In the genomic region with DNA sequence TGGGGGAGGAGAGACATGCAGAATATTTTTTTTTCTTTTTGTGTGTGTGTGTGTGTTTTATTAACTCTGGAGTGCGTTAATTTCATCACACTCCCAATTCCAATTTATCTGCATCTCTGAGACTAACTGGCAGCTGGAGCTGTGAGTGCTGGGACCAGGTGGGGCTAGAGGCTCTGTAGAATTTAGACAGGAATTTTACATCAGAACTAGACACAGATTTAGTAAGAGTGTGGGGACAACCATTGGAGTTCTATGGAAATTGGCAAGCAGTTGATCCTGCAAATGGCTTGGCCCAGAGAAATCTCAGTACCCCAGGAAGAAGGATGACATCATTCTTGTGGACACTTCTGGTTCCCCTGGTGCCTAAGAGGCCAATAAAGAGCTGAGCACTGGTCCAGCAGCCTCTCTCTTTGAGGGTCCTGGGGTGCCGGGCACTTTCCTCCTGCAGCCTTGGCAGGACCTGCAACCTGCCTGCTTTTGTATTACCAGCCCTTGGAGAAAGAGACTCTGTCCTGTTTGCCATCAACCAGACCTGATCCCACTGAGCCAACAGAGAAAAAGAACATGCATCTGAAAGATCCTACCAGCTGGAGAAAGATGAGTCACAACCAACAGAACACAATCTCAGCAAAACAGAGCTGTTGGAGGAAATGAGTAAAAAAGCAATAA, we compare ENCODE assay signal across 12 cellular contexts.
DNase-seq lines count a peak whose midpoint lies in the region; ATAC-seq and TF ChIP-seq lines count a peak whose summit lies in the region.
"Had no signal": no experiment of that assay in that cellular context is flagged by ENCODE, and none has a peak within 500 bp of the region (broad histone marks: within the 10 kb centered on the region; RNA-seq: fewer than 3 reads in every experiment).

No MANE protein-coding gene starts in this region.

- H3K36me3 Mint-ChIP-seq in natural killer cell (no peaks in the 10 kb centered on the region), Calu3 (ENCODE audit: insufficient read depth, unreplicated experiment) (no peaks in the 10 kb centered on the region)
- H3K36me3 Mint-ChIP-seq: type B pancreatic cell had no signal

- H3K4me3 ChIP-seq in AG04450 (ENCODE audit: low read depth, low read length) (no peak overlapping the region), HUES6 (ENCODE audit: low read depth, low read length) (no peak overlapping the region)
- H3K4me3 ChIP-seq: gastroesophageal sphincter had no signal

- CTCF ChIA-PET in AG04450 (lab: Charles Lee): interaction anchor here (0.6 kb wide), 1 partner anchor 251 kb away, joined by 3 read pairs; no protein-coding TSS in a partner anchor
- CTCF ChIA-PET in Calu3 (lab: Charles Lee): no interaction called here

- peaks cover 0 to 5% of the 10 kb centered on the region in 2 donors for H3K4me1 Mint-ChIP-seq in natural killer cell
- no peaks in the 10 kb centered on the region for H3K4me1 Mint-ChIP-seq in Calu3 (ENCODE audit: low read depth, unreplicated experiment)

- POLR2A ChIA-PET in AG04450 (lab: Yijun Ruan, JAX): interaction anchor here (0.5 kb wide), 1 partner anchor 70 kb away, joined by 7 read pairs; no protein-coding TSS in a partner anchor

- H3K27me3 Mint-ChIP-seq in natural killer cell (ENCODE audit: low read depth in 2 of 2): peaks cover 0 to 6% of the 10 kb centered on the region in 2 donors
- no peaks in the 10 kb centered on the region for H3K27me3 Mint-ChIP-seq in Calu3 (ENCODE audit: unreplicated experiment)
- H3K27me3 Mint-ChIP-seq: type B pancreatic cell had no signal

- DNase-seq in AG04450 (ENCODE audit: low read depth, low spot score): peak; percentile 33
- peak; percentile 46 for DNase-seq in brain pericyte (ENCODE audit: low read depth, low spot score)
- peak; percentile 41 for DNase-seq in iPS DF 4.7 (ENCODE audit: extremely low read depth, low spot score)
- DNase-seq in natural killer cell: no peak
- no peak for DNase-seq in Calu3
- no peak for DNase-seq in NCI-H774 (lab: John Stamatoyannopoulos, UW)
- DNase-seq: GF-D8, Karpas-422 had no signal

- no peaks in the 10 kb centered on the region for H3K36me3 ChIP-seq in HUES6 (ENCODE audit: control insufficient read depth, insufficient read depth, low read length)
- H3K36me3 ChIP-seq: gastroesophageal sphincter had no signal

- H3K4me3 Mint-ChIP-seq in natural killer cell (no peak overlapping the region), Calu3 (ENCODE audit: low read depth, unreplicated experiment) (no peak overlapping the region)
- H3K4me3 Mint-ChIP-seq: type B pancreatic cell had no signal

- no peak for ATAC-seq in natural killer cell
- ATAC-seq in GM19324 (IDR thresholded peaks at IDR 0.05; ENCODE audit: low FRiP score, unreplicated experiment): no peak
- ATAC-seq: gastroesophageal sphincter had no signal

- BruUV-seq in Calu3 (replicated peaks; lab: Mats Ljungman, UMichigan): no TSS peak

- no peak overlapping the region for H3K27ac ChIP-seq in AG04450 (ENCODE audit: low read depth, low read length)
- H3K27ac ChIP-seq in HUES6 (ENCODE audit: low read depth, low read length): 0 out of 2 replicates have a peak overlapping the region, but pooled peaks have one; percentile 13

- H3K4me1 ChIP-seq in HUES6 (ENCODE audit: control insufficient read depth, insufficient read depth, low read length): peaks cover 24% of the 10 kb centered on the region

- H3K27ac Mint-ChIP-seq in natural killer cell (no peak overlapping the region), Calu3 (ENCODE audit: unreplicated experiment) (no peak overlapping the region)
- H3K27ac Mint-ChIP-seq: type B pancreatic cell had no signal

- TF ChIP-seq CTCF in AG04450 (IDR thresholded peaks at IDR 0.05; ENCODE audit: low read depth, low read length) (no peak), natural killer cell (IDR thresholded peaks at IDR 0.05) (no peak), Calu3 (IDR thresholded peaks at IDR 0.05; ENCODE audit: unreplicated experiment) (no peak)

- H3K9me3 ChIP-seq in AG04450 (ENCODE audit: control insufficient read depth, insufficient read depth, low read length) (no peaks in the 10 kb centered on the region), HUES6 (ENCODE audit: control insufficient read depth, insufficient read depth, low read depth, low read length) (peaks cover 11% of the 10 kb centered on the region; the same call in 1 of the 2 replicates)
- H3K9me3 ChIP-seq: gastroesophageal sphincter had no signal

- no peak overlapping the region for H3K9ac ChIP-seq in HUES6 (ENCODE audit: low read length)

- intact Hi-C loops in natural killer cell (cut with micrococcal nuclease) (no loop called here), Calu3 (cut with micrococcal nuclease; ENCODE audit: unreplicated experiment) (no loop called here)

- H3K9me3 Mint-ChIP-seq in natural killer cell (no peaks in the 10 kb centered on the region), Calu3 (ENCODE audit: low read depth, unreplicated experiment) (no peaks in the 10 kb centered on the region)

- H3K27me3 ChIP-seq in AG04450 (ENCODE audit: control insufficient read depth, insufficient read depth, low read length): no peaks in the 10 kb centered on the region
- no peaks in the 10 kb centered on the region for H3K27me3 ChIP-seq in HUES6 (ENCODE audit: control insufficient read depth, insufficient read depth, low read length)
- H3K27me3 ChIP-seq: gastroesophageal sphincter had no signal

Comparison
In these comparisons a context has a peak if more than half of its experiments do, and no peak if none do; other contexts are left out.
1. DNase-seq: peak in AG04450 (single experiment), brain pericyte (single experiment) and iPS DF 4.7 (single experiment); none in natural killer cell (single experiment), Calu3 (single experiment) and NCI-H774 (single experiment).